In genomic region chr6:138734585-138734984, GRCh38 we compare ENCODE assay signal across 26 cellular contexts.
"Had no signal": no experiment of that assay in that cellular context is flagged by ENCODE, and none has a peak within 500 bp of the region (broad histone marks: within the 10 kb centered on the region; RNA-seq: fewer than 3 reads in every experiment).

No MANE protein-coding gene starts in this region.

- H3K27ac ChIP-seq: ascending aorta, cardiac muscle cell, VCaP had no signal

- H3K4me1 ChIP-seq: ascending aorta had no signal

- DNase-seq: activated B cell treated with CpG ODN at 0.5 μM for 24 hours; activated CD4-positive, alpha-beta memory T cell treated with anti-CD3 and anti-CD28 coated beads for 36 hours; activated CD4-positive, alpha-beta T cell treated with anti-CD3 and anti-CD28 coated beads for 4 hours; activated CD4-positive, alpha-beta T cell treated with anti-CD3 and anti-CD28 coated beads, Interleukin-2, amount 10 ng/mL, durations not matched to agents 24 days and 14 days; activated CD4-positive, alpha-beta T cell treated with anti-CD3 and anti-CD28 coated beads, Interleukin-2, amount 50 U/mL, for 1 hour; activated CD4-positive, alpha-beta T cell treated with anti-CD3 and anti-CD28 coated beads, Interleukin-2, amount 50 U/mL, for 4 hours; activated CD4-positive, CD25-positive, alpha-beta regulatory T cell treated with anti-CD3 and anti-CD28 coated beads, Interleukin-2, amount 50 U/mL, for 72 hours; activated CD8-positive, alpha-beta memory T cell treated with anti-CD3 and anti-CD28 coated beads, Interleukin-2, amount 50 U/mL, for 48 hours; activated CD8-positive, alpha-beta T cell treated with anti-CD3 and anti-CD28 coated beads for 36 hours; activated effector memory CD4-positive, alpha-beta T cell treated with Interleukin-2 at 50 U/mL for 16 hours; activated gamma-delta T cell; activated naive CD4-positive, alpha-beta T cell treated with anti-CD3 and anti-CD28 coated beads, Interleukin-2, amount 10 ng/mL, durations not matched to agents 7 days and 5 days; activated naive CD4-positive, alpha-beta T cell treated with Interleukin-2 at 50 U/mL for 16 hours; activated naive CD8-positive, alpha-beta T cell treated with anti-CD3 and anti-CD28 coated beads, Interleukin-2, amount 10 ng/mL, durations not matched to agents 7 days and 5 days; activated naive CD8-positive, alpha-beta T cell treated with anti-CD3 and anti-CD28 coated beads, Interleukin-2, amount 50 U/mL, for 24 hours; activated T-cell treated with anti-CD3 and anti-CD28 coated beads, Interleukin-2, amount 50 U/mL, for 24 hours; activated T-cell treated with anti-CD3 and anti-CD28 coated beads, Interleukin-2, amount 50 U/mL, for 48 hours; amygdala; anterior cingulate cortex; cerebellar nuclear complex; T-helper 9 cell had no signal

- H3K36me3 ChIP-seq: ascending aorta, cardiac muscle cell had no signal

- H3K27me3 ChIP-seq: ascending aorta, cardiac muscle cell had no signal

- ATAC-seq: activated CD8-positive, alpha-beta T cell treated with anti-CD3 and anti-CD28 coated beads for 36 hours; activated naive CD8-positive, alpha-beta T cell treated with anti-CD3 and anti-CD28 coated beads, Interleukin-2, amount 50 U/mL, for 24 hours had no signal

- H3K9me3 ChIP-seq: ascending aorta had no signal

- FAIRE-seq: bronchial epithelial cell, TTC549 had no signal

- H3K4me3 ChIP-seq: ascending aorta, cardiac muscle cell had no signal
